Comparison of ENCODE assay signal across 2 cellular contexts in genomic region chr13:37395544-37395943, GRCh38.
TF ChIP-seq lines count a peak whose summit lies in the region.

No MANE protein-coding gene starts in this region.

TF ChIP-seq in GM23338, 12 proteins besides CTCF, POLR2A, EP300 and RAD21:
- TF ChIP-seq, protein P1, sequence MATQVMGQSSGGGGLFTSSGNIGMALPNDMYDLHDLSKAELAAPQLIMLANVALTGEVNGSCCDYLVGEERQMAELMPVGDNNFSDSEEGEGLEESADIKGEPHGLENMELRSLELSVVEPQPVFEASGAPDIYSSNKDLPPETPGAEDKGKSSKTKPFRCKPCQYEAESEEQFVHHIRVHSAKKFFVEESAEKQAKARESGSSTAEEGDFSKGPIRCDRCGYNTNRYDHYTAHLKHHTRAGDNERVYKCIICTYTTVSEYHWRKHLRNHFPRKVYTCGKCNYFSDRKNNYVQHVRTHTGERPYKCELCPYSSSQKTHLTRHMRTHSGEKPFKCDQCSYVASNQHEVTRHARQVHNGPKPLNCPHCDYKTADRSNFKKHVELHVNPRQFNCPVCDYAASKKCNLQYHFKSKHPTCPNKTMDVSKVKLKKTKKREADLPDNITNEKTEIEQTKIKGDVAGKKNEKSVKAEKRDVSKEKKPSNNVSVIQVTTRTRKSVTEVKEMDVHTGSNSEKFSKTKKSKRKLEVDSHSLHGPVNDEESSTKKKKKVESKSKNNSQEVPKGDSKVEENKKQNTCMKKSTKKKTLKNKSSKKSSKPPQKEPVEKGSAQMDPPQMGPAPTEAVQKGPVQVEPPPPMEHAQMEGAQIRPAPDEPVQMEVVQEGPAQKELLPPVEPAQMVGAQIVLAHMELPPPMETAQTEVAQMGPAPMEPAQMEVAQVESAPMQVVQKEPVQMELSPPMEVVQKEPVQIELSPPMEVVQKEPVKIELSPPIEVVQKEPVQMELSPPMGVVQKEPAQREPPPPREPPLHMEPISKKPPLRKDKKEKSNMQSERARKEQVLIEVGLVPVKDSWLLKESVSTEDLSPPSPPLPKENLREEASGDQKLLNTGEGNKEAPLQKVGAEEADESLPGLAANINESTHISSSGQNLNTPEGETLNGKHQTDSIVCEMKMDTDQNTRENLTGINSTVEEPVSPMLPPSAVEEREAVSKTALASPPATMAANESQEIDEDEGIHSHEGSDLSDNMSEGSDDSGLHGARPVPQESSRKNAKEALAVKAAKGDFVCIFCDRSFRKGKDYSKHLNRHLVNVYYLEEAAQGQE (IDR thresholded peaks at IDR 0.05; ENCODE audit: unreplicated experiment): no peak
- no peak for TF ChIP-seq NANOG (IDR thresholded peaks at IDR 0.05; ENCODE audit: borderline replicate concordance)
- no peak for TF ChIP-seq JUNB (IDR thresholded peaks at IDR 0.05; ENCODE audit: unreplicated experiment)
- TF ChIP-seq ZNF331 (CRISPR knock-in tag; IDR thresholded peaks at IDR 0.05; ENCODE audit: low read depth): no peak
- no peak for TF ChIP-seq EZH2 (IDR thresholded peaks at IDR 0.05; ENCODE audit: low read depth, unreplicated experiment)
- no peak for TF ChIP-seq POLR2AphosphoS5 (IDR thresholded peaks at IDR 0.05; ENCODE audit: low read depth)
- TF ChIP-seq ZNF462 (CRISPR knock-in tag; IDR thresholded peaks at IDR 0.05): no peak
- TF ChIP-seq EZH2phosphoT487 (IDR thresholded peaks at IDR 0.05; ENCODE audit: unreplicated experiment): no peak
- TF ChIP-seq, protein P2, sequence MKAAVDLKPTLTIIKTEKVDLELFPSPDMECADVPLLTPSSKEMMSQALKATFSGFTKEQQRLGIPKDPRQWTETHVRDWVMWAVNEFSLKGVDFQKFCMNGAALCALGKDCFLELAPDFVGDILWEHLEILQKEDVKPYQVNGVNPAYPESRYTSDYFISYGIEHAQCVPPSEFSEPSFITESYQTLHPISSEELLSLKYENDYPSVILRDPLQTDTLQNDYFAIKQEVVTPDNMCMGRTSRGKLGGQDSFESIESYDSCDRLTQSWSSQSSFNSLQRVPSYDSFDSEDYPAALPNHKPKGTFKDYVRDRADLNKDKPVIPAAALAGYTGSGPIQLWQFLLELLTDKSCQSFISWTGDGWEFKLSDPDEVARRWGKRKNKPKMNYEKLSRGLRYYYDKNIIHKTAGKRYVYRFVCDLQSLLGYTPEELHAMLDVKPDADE (IDR thresholded peaks at IDR 0.05): no peak
- TF ChIP-seq CREB1 (CRISPR knock-in tag; IDR thresholded peaks at IDR 0.05; ENCODE audit: low read depth): no peak
- no peak for TF ChIP-seq ZNF114 (CRISPR knock-in tag; IDR thresholded peaks at IDR 0.05)
- TF ChIP-seq STAT1 (IDR thresholded peaks at IDR 0.05; ENCODE audit: unreplicated experiment): no peak

TF ChIP-seq in WTC11, 78 proteins besides CTCF, POLR2A, EP300 and RAD21 (continued from another document):
- TF ChIP-seq ZNF532 (CRISPR knock-in tag; IDR thresholded peaks at IDR 0.05; ENCODE audit: borderline replicate concordance): no peak
